ENCODE assay signal across 16 cellular contexts in the genomic region with DNA sequence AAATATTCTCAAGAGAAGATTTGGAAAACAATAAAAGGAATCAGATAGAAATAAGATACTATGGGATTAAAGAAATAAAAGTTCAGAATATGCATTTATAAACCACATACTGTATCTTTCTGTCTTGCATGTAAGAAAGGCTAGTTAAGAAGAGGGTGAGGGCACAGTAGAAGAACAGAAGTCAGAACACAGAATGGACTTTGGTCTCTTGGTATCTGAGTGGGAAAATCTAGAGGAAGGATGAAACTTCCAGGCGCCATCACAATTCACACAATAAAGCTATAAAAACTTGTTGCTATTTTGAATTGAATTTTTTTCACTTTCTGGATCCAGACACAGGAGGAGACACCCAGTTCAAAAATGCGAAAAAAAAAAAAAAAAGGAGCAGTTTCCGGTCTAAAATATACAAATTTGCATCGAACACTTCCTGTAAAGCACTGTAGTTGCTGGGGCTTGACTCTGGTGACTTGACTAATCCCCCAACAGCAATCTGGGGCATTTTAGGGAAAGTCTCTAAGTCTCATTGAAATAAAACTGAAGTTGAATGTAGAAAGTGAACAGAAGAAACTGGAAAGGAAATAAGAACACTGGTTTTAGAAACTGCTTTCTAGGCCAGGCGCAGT. TPM values are rescaled to one million over a fixed set of nuclear protein-coding genes. Genes with fewer than 3 reads are reported as not detected.
DNase-seq lines count a peak whose midpoint lies in the region; ATAC-seq and TF ChIP-seq lines count a peak whose summit lies in the region.
"Had no signal": no experiment of that assay in that cellular context is flagged by ENCODE, and none has a peak within 500 bp of the region (broad histone marks: within the 10 kb centered on the region; RNA-seq: fewer than 3 reads in every experiment).

No MANE protein-coding gene starts in this region.

- DNase-seq in hepatocyte (ENCODE audit: low spot score) (peak; percentile 10), heart right ventricle (no peak), NCI-H1417 treated with DMSO at 0.1 percent for 48 hours (lab: John Stamatoyannopoulos, UW) (no peak), NCI-H524 treated with DMSO at 0.1 percent for 48 hours (lab: John Stamatoyannopoulos, UW) (no peak)
- no peak for DNase-seq in activated naive CD4-positive, alpha-beta T cell treated with Interleukin-2 at 50 U/mL for 16 hours
- DNase-seq: activated CD4-positive, alpha-beta T cell treated with anti-CD3 and anti-CD28 coated beads for 1 hour; activated naive CD8-positive, alpha-beta T cell treated with anti-CD3 and anti-CD28 coated beads, Interleukin-2, amount 10 ng/mL, durations not matched to agents 7 days and 5 days; COR-L47; left lung; NCI-H1105; stimulated activated CD4-positive, alpha-beta T cell treated with anti-CD3 and anti-CD28 coated beads, Interleukin-2, amount 100 ng/mL, for 24 hours had no signal

- no peaks in the 10 kb centered on the region for H3K79me2 ChIP-seq in hepatocyte

- H3K27ac ChIP-seq in hepatocyte (peak overlapping the region; percentile 23), heart right ventricle (no peak overlapping the region)
- H3K27ac ChIP-seq: coronary artery, left lung had no signal

- H3K4me3 ChIP-seq in hepatocyte (no peak overlapping the region), heart right ventricle (no peak overlapping the region)
- H3K4me3 ChIP-seq: coronary artery, left lung had no signal

- no peaks in the 10 kb centered on the region for H3K9me2 ChIP-seq in hepatocyte (replicated peaks; ENCODE audit: insufficient read depth)

- peak; percentile 68 for ATAC-seq in GM18520 (IDR thresholded peaks at IDR 0.05; ENCODE audit: unreplicated experiment)
- ATAC-seq in GM21447 (IDR thresholded peaks at IDR 0.05; ENCODE audit: unreplicated experiment): peak; percentile 80
- peak; percentile 79 for ATAC-seq in HG03095 (IDR thresholded peaks at IDR 0.05; ENCODE audit: unreplicated experiment)
- no peak for ATAC-seq in heart right ventricle
- ATAC-seq: left lung had no signal

- no peak overlapping the region for H2AFZ ChIP-seq in hepatocyte

- H4K20me1 ChIP-seq in hepatocyte (ENCODE audit: insufficient read depth, poor library complexity, severe bottlenecking): no peaks in the 10 kb centered on the region

- intact Hi-C loops in heart right ventricle (cut with DNase I): loop anchor here in 1 of 10 donors (10.0 kb wide), 1 partner anchor 144 kb away; no protein-coding TSS in a partner anchor

- no peaks in the 10 kb centered on the region for H3K27me3 ChIP-seq in hepatocyte
- no peaks in the 10 kb centered on the region for H3K27me3 ChIP-seq in heart right ventricle
- H3K27me3 ChIP-seq: left lung had no signal

- H3K4me2 ChIP-seq in hepatocyte: no peak overlapping the region

- 96% methylated on average over 5 of the region's 5 CpGs for WGBS in hepatocyte (ENCODE audit: low lambda C conversion rate, missing lambda C conversion rate)
- WGBS in heart right ventricle, 2 donors: 77 to 90% methylated on average over 5 of the region's 5 CpGs

- TF ChIP-seq CTCF in hepatocyte (IDR thresholded peaks at IDR 0.05; ENCODE audit: poor library complexity) (no peak), heart right ventricle (IDR thresholded peaks at IDR 0.05) (no peak)

- H3K9me3 ChIP-seq in hepatocyte (ENCODE audit: low read depth): no peaks in the 10 kb centered on the region
- no peaks in the 10 kb centered on the region for H3K9me3 ChIP-seq in heart right ventricle
- H3K9me3 ChIP-seq: left lung had no signal

- H3K36me3 ChIP-seq in hepatocyte (replicated peaks; ENCODE audit: insufficient read depth, low read depth) (no peaks in the 10 kb centered on the region), heart right ventricle (peaks cover 0 to 95% (median 27%) of the 10 kb centered on the region in 9 donors)

- no peaks in the 10 kb centered on the region for H3K4me1 ChIP-seq in hepatocyte (ENCODE audit: insufficient read depth)
- peaks cover 0 to 9% (median 0%) of the 10 kb centered on the region in 9 donors for H3K4me1 ChIP-seq in heart right ventricle
- H3K4me1 ChIP-seq: left lung had no signal

RNA-seq across cellular contexts. Expression of a gene that starts 8.1 kb away (rescaled TPM):
- total RNA-seq in hepatocyte: 41.0 and 62.5 TPM in 2 replicates
- polyA plus RNA-seq in hepatocyte: 18.4 and 21.8 TPM in 2 replicates
- total RNA-seq in heart right ventricle: 10 to 100 TPM in 9 of 10 donors, 1 to 10 TPM in 1; 6.4 to 27.4 (median 14.5) TPM
- polyA plus RNA-seq in heart right ventricle: 1 to 10 TPM; 6.9 to 7.5 TPM

RNA-seq across cellular contexts. Expression of a gene that starts 41.8 kb away (rescaled TPM):
- total RNA-seq in hepatocyte: 33.8 and 43.3 TPM in 2 replicates
- polyA plus RNA-seq in hepatocyte: 35.3 and 36.0 TPM in 2 replicates
- 10 to 100 TPM; 18.1 to 27.2 (median 24.3) TPM for total RNA-seq in heart right ventricle
- 10 to 100 TPM in 1 of 2 donors, 1 to 10 TPM in 1; 7.4 to 11.9 TPM for polyA plus RNA-seq in heart right ventricle

RNA-seq across cellular contexts. Expression of a gene that starts 46.7 kb away (rescaled TPM):
- total RNA-seq in hepatocyte: not detected in 2 replicates
- not detected in 2 replicates for polyA plus RNA-seq in hepatocyte
- not detected for total RNA-seq in heart right ventricle
- not detected for polyA plus RNA-seq in heart right ventricle
- total RNA-seq: left lung, omental fat pad had no signal

RNA-seq across cellular contexts. Expression of a gene that starts 58.4 kb away (rescaled TPM):
- total RNA-seq in hepatocyte: not detected in 2 replicates
- polyA plus RNA-seq in hepatocyte: not detected in 2 replicates
- total RNA-seq in heart right ventricle: 100 to 1,000 TPM in 1 of 10 donors, 1 to 10 TPM in 2, under 1 TPM in 7; 0.10 to 396 (median 0.60) TPM
- under 1 TPM; 0.37 to 0.48 TPM for polyA plus RNA-seq in heart right ventricle

Comparison
In these comparisons a context has a peak if more than half of its experiments do, and no peak if none do; other contexts are left out.
1. ATAC-seq: peak in GM18520 (single experiment), GM21447 (single experiment) and HG03095 (single experiment); none in heart right ventricle (0 of 8).